ENCODE assay signal across 1 cellular context in genomic region chr20:53797085-53797484, GRCh38.
TF ChIP-seq lines count a peak whose summit lies in the region.

No MANE protein-coding gene starts in this region.

TF ChIP-seq in GM23338, 12 proteins besides CTCF, POLR2A, EP300 and RAD21 (continued from another document):
- TF ChIP-seq ZNF462 (CRISPR knock-in tag; IDR thresholded peaks at IDR 0.05) = no peak
- no peak for TF ChIP-seq EZH2 (IDR thresholded peaks at IDR 0.05; ENCODE audit: low read depth, unreplicated experiment)
- no peak for TF ChIP-seq REST (IDR thresholded peaks at IDR 0.05; ENCODE audit: unreplicated experiment)
- no peak for TF ChIP-seq ZNF114 (CRISPR knock-in tag; IDR thresholded peaks at IDR 0.05)
- TF ChIP-seq JUNB (IDR thresholded peaks at IDR 0.05; ENCODE audit: unreplicated experiment) = no peak
- TF ChIP-seq NANOG (IDR thresholded peaks at IDR 0.05; ENCODE audit: borderline replicate concordance) = no peak
